Comparison of ENCODE assay signal across 11 cellular contexts in the genomic region with DNA sequence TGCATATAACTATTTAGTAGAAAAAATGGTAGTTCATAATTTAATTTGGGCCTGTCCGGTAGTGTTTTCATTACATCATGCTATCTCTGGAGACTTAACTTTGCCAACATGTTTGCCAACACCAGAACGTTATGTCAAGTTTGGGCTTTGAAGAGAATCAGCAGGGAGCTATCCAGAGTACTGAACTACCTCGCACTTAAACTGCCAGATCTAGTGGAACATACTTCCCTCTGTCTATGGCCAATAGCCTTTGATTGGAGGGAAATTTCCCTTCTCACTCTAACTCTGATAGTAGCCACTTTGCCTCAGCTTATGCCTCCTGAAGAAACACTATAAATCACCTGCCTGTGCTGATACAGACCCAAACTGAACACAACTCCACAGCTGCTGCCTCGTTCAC. TPM values are rescaled to one million over a fixed set of nuclear protein-coding genes. Genes with fewer than 3 reads are reported as not detected.
DNase-seq lines count a peak whose midpoint lies in the region; TF ChIP-seq lines count a peak whose summit lies in the region.
"Had no signal": no experiment of that assay in that cellular context is flagged by ENCODE, and none has a peak within 500 bp of the region (broad histone marks: within the 10 kb centered on the region; RNA-seq: fewer than 3 reads in every experiment).

No MANE protein-coding gene starts in this region.

- in situ Hi-C loops in HAP-1 (cut with MboI; ENCODE audit: low sequenced_read_pairs): no loop called here

- no peaks in the 10 kb centered on the region for H3K9me3 ChIP-seq in A673 (ENCODE audit: low read depth, low read length, poor library complexity, severe bottlenecking)
- H3K9me3 ChIP-seq in HAP-1: no peaks in the 10 kb centered on the region
- H3K9me3 ChIP-seq in SJCRH30 (replicated peaks): 0 out of 2 replicates have a peak, but pooled peaks cover 2% of the 10 kb centered on the region
- H3K9me3 ChIP-seq in colonic mucosa: no peaks in the 10 kb centered on the region
- no peaks in the 10 kb centered on the region for H3K9me3 ChIP-seq in MG63

- intact Hi-C loops in A673 (cut with micrococcal nuclease; ENCODE audit: unreplicated experiment): no loop called here
- intact Hi-C loops in colonic mucosa (cut with DNase I): no loop called here

- no TSS peak for BruUV-seq in A673 (replicated peaks; lab: Mats Ljungman, UMichigan)

- CTCF ChIA-PET in A673 (lab: Charles Lee): no interaction called here

- H3K4me3 ChIP-seq in A673 (ENCODE audit: low read depth, low read length, poor library complexity, severe bottlenecking): no peak overlapping the region
- no peak overlapping the region for H3K4me3 ChIP-seq in HAP-1
- H3K4me3 ChIP-seq in SJCRH30: no peak overlapping the region
- no peak overlapping the region for H3K4me3 ChIP-seq in colonic mucosa
- H3K4me3 ChIP-seq in MG63: no peak overlapping the region

- H3K27ac ChIP-seq in A673 (ENCODE audit: low read depth, low read length, poor library complexity, severe bottlenecking) (no peak overlapping the region), SJCRH30 (no peak overlapping the region), colonic mucosa (no peak overlapping the region)

- H3K9ac ChIP-seq in colonic mucosa (ENCODE audit: low read depth in 2 of 2, low read length in 2 of 2): no peak overlapping the region

- H3K4me1 ChIP-seq in A673 (ENCODE audit: insufficient read depth, low read length, poor library complexity, severe bottlenecking): no peaks in the 10 kb centered on the region
- H3K4me1 ChIP-seq in HAP-1: peaks cover 4% of the 10 kb centered on the region; the same call in 1 of the 2 replicates
- no peaks in the 10 kb centered on the region for H3K4me1 ChIP-seq in SJCRH30
- H3K4me1 ChIP-seq in colonic mucosa: no peaks in the 10 kb centered on the region

- peak; percentile 62 for DNase-seq in A673 (ENCODE audit: low spot score)
- DNase-seq in HAP-1 (ENCODE audit: low spot score in 2 of 2): peak; percentile 11 to 29
- peak; percentile 26 to 70 for DNase-seq in SJCRH30
- peak; percentile 5 for DNase-seq in globus pallidus (ENCODE audit: low spot score)
- no peak for DNase-seq in colonic mucosa
- DNase-seq in MG63: no peak
- DNase-seq in GM10266 (ENCODE audit: extremely low spot score): no peak
- DNase-seq in activated CD8-positive, alpha-beta memory T cell treated with anti-CD3 and anti-CD28 coated beads, Interleukin-2, amount 50 U/mL, for 4 hours: no peak
- DNase-seq: NCI-H1436 treated with DMSO at 0.1 percent for 48 hours, substantia nigra had no signal

- H3K27me3 ChIP-seq in A673 (replicated peaks; ENCODE audit: insufficient read depth, low read depth, low read length, poor library complexity): no peaks in the 10 kb centered on the region
- H3K27me3 ChIP-seq in HAP-1 (ENCODE audit: low read depth): 0 out of 2 replicates have a peak, but pooled peaks cover 2% of the 10 kb centered on the region
- H3K27me3 ChIP-seq in SJCRH30: no peaks in the 10 kb centered on the region
- no peaks in the 10 kb centered on the region for H3K27me3 ChIP-seq in colonic mucosa
- no peaks in the 10 kb centered on the region for H3K27me3 ChIP-seq in MG63

- POLR2A ChIA-PET in A673 (lab: Charles Lee; ENCODE audit: low non-redundant PET): no interaction called here

- TF ChIP-seq CTCF in A673 (conservative IDR thresholded peaks at IDR 0.05; ENCODE audit: low read depth, low read length) (no peak), colonic mucosa (IDR thresholded peaks at IDR 0.05) (no peak), GM10266 (IDR thresholded peaks at IDR 0.05; ENCODE audit: control insufficient read depth, insufficient read depth, low read depth, missing control alignments) (no peak)

- H3K36me3 ChIP-seq in A673 (ENCODE audit: insufficient read depth, low read length, poor library complexity, severe bottlenecking) (no peaks in the 10 kb centered on the region), HAP-1 (replicated peaks) (no peaks in the 10 kb centered on the region), SJCRH30 (no peaks in the 10 kb centered on the region), colonic mucosa (no peaks in the 10 kb centered on the region), MG63 (no peaks in the 10 kb centered on the region)

RNA-seq across cellular contexts. Expression of a gene that starts 10.0 kb away (rescaled TPM):
- total RNA-seq in A673 (2021) (not detected in 2 replicates), colonic mucosa (under 1 TPM in 1 of 2 donors, not detected in 1; 0.07 TPM)
- not detected in 2 replicates for total RNA-seq in SJCRH30 (2014; rRNA removed; shearing (Covaris generic))
- not detected in 2 replicates for total RNA-seq in MG63 (2014; rRNA removed; shearing (Covaris generic); ENCODE audit: low replicate concordance)
- total RNA-seq: activated CD8-positive, alpha-beta memory T cell treated with anti-CD3 and anti-CD28 coated beads for 36 hours had no signal

Comparison
In these comparisons a context has a peak if more than half of its experiments do, and no peak if none do; other contexts are left out.
1. DNase-seq: peak in A673 (single experiment), HAP-1 (2 of 2), SJCRH30 (2 of 2) and globus pallidus (single experiment); none in colonic mucosa (single experiment), MG63 (single experiment), GM10266 (single experiment) and activated CD8-positive, alpha-beta memory T cell treated with anti-CD3 and anti-CD28 coated beads, Interleukin-2, amount 50 U/mL, for 4 hours (single experiment).